26 cellular contexts compared by ENCODE assay signal in the genomic region with DNA sequence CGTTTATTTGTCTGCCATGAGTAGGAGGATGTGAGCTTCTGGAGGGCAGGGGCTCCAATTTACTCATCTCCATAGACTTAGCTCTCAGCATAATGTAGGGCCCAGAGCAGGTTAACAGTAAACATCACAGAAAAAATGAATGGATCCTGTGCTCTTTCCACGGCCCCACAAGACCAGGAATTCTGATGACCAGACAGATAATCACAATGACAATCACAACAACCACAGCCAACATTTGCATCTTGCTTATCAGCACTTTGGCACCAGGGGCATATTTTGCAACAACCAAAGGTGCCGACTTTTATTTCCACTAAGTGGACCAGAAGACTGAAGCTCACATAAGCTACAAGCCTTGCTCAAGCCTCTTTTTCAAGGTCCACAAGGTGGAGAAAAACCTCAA.
DNase-seq lines count a peak whose midpoint lies in the region; ATAC-seq, FAIRE-seq and TF ChIP-seq lines count a peak whose summit lies in the region.
"Had no signal": no experiment of that assay in that cellular context is flagged by ENCODE, and none has a peak within 500 bp of the region (broad histone marks: within the 10 kb centered on the region; RNA-seq: fewer than 3 reads in every experiment).

No MANE protein-coding gene starts in this region.

- no peak overlapping the region for H4K8ac ChIP-seq in H1 (ENCODE audit: extremely low read depth, insufficient read depth, low read length)

- no peak overlapping the region for H2BK120ac ChIP-seq in H1 (replicated peaks; ENCODE audit: low read depth, low read length)

- H3K27ac ChIP-seq in A549 (no peak overlapping the region), H1 (ENCODE audit: low read depth, low read length) (no peak overlapping the region), neural progenitor cell (no peak overlapping the region), small intestine (ENCODE audit: low read depth in 1 of 2, low read length in 1 of 2) (no peak overlapping the region)
- H3K27ac ChIP-seq: 22Rv1; BLaER1 treated with 17β-estradiol and CSF1 and Interleukin-3, amounts not matched to agents 10 nM and 100 nM had no signal

- peaks cover 26% of the 10 kb centered on the region for H3K4me1 Mint-ChIP-seq in neural progenitor cell
- H3K4me1 Mint-ChIP-seq: CD14-positive monocyte; CD8-positive, alpha-beta memory T cell had no signal

- no peak overlapping the region for H3K18ac ChIP-seq in H1 (ENCODE audit: extremely low read depth, low read length)

- no peaks in the 10 kb centered on the region; the same call in 1 of the 2 replicates for H3K23me2 ChIP-seq in H1 (ENCODE audit: low read depth, low read length)

- TF ChIP-seq CTCF in A549 (IDR thresholded peaks at IDR 0.05) (no peak), H1 (IDR thresholded peaks at IDR 0.05; ENCODE audit: control extremely low read depth in 1 of 3, insufficient read depth in 1 of 3, low read depth in 1 of 3, low read length in 3 of 3) (no peak), neural progenitor cell (IDR thresholded peaks at IDR 0.05) (no peak)

- DNase-seq in activated CD8-positive, alpha-beta memory T cell treated with anti-CD3 and anti-CD28 coated beads for 24 hours, result peak; percentile 0
- DNase-seq in activated CD8-positive, alpha-beta memory T cell treated with anti-CD3 and anti-CD28 coated beads, Interleukin-2, amount 50 U/mL, for 4 hours, result no peak
- DNase-seq in A549 (ENCODE audit: low read depth in 1 of 2, low spot score in 1 of 2), result no peak
- no peak for DNase-seq in H1 (ENCODE audit: low read depth in 1 of 2, low spot score in 2 of 2)
- DNase-seq in neural progenitor cell (ENCODE audit: low spot score), result no peak
- no peak for DNase-seq in small intestine
- DNase-seq in SKM-1 treated with dmso at 0.1 percent for 144 hours (lab: John Stamatoyannopoulos, UW; ENCODE audit: unreplicated experiment), result no peak
- DNase-seq: ACHN; AML-193; BE2C; CD4-positive, alpha-beta T cell; CD8-positive, alpha-beta memory T cell; DMS 273 treated with DMSO at 0.1 percent for 48 hours; DMS79; EL; GDM1; GOT3; H7; HCEC 1CT had no signal

- H3K4me1 ChIP-seq in A549 (no peaks in the 10 kb centered on the region), H1 (replicated peaks in 1 of 4; ENCODE audit: control insufficient read depth in 3 of 4, insufficient read depth in 4 of 4, low read length in 3 of 4) (peaks cover 3 to 9% (median 5%) of the 10 kb centered on the region in 4 experiments), neural progenitor cell (peaks cover 17% of the 10 kb centered on the region), small intestine (ENCODE audit: control insufficient read depth in 2 of 2, insufficient read depth in 1 of 2, low read depth in 1 of 2, low read length in 1 of 2) (no peaks in the 10 kb centered on the region)
- H3K4me1 ChIP-seq: BE2C had no signal

- no peak overlapping the region for H2BK5ac ChIP-seq in H1 (ENCODE audit: low read depth, low read length)

- no peak overlapping the region for H3K14ac ChIP-seq in H1 (ENCODE audit: insufficient read length)

- no peak overlapping the region for H3K9ac ChIP-seq in H1 (replicated peaks in 1 of 4; ENCODE audit: extremely low read depth in 1 of 4, low read depth in 3 of 4, low read length in 3 of 4)
- no peak overlapping the region for H3K9ac ChIP-seq in neural progenitor cell
- H3K9ac ChIP-seq: BLaER1 treated with 17β-estradiol and CSF1 and Interleukin-3, amounts not matched to agents 10 nM and 100 nM had no signal

- no peak for TF ChIP-seq EP300 in A549 (IDR thresholded peaks at IDR 0.05)
- no peak for TF ChIP-seq EP300 in H1 (IDR thresholded peaks at IDR 0.05; ENCODE audit: borderline replicate concordance in 1 of 2, low read depth in 2 of 2, low read length in 2 of 2)

- H2AK5ac ChIP-seq in H1 (ENCODE audit: low read depth, low read length), result no peak overlapping the region

- CTCF ChIA-PET in A549 (lab: Yijun Ruan, JAX) (interaction anchor here (0.6 to 2.1 kb wide), 3 partner anchors 9 to 802 kb away, joined by 3 to 7 read pairs (median 3); no protein-coding TSS in a partner anchor), H1 (lab: Charles Lee; ENCODE audit: partially characterized antibody) (interaction anchor here (0.8 to 16.9 kb wide), 4 partner anchors 12 to 186 kb away, joined by 3 to 293 read pairs (median 3); no protein-coding TSS in a partner anchor)

- no peak overlapping the region for H3K4ac ChIP-seq in H1 (replicated peaks; ENCODE audit: insufficient read length, low read depth, low read length)

- no peak overlapping the region for H4K5ac ChIP-seq in H1 (ENCODE audit: insufficient read length, low read depth, low read length)

- POLR2A ChIA-PET in A549 (lab: Yijun Ruan, JAX) (no interaction called here), H1 (lab: Charles Lee; ENCODE audit: partially characterized antibody) (interaction anchor here (0.5 kb wide), 1 partner anchor 38 kb away, joined by 3 read pairs; no protein-coding TSS in a partner anchor)

- no peak overlapping the region for H2BK20ac ChIP-seq in H1 (ENCODE audit: low read length)

- no peak for FAIRE-seq in A549 (lab: Jason Lieb, UNC)
- no peak for FAIRE-seq in H1 (lab: Jason Lieb, UNC)
- no peak for FAIRE-seq in small intestine (lab: Jason Lieb, UNC)
- FAIRE-seq: A204.1, D721Med, GM12878 had no signal

- H3K27me3 Mint-ChIP-seq in neural progenitor cell (ENCODE audit: insufficient read depth, low read depth), result peaks cover 8% of the 10 kb centered on the region

- no peak overlapping the region for H3K23ac ChIP-seq in H1 (ENCODE audit: insufficient read length)

- H4K20me1 ChIP-seq in H1 (replicated peaks in 1 of 2; ENCODE audit: control insufficient read depth in 1 of 2, insufficient read depth in 2 of 2, low read length in 2 of 2), result no peaks in the 10 kb centered on the region
- peaks cover 8% of the 10 kb centered on the region for H4K20me1 ChIP-seq in neural progenitor cell (ENCODE audit: low read depth)
- H4K20me1 ChIP-seq: BLaER1 treated with 17β-estradiol and CSF1 and Interleukin-3, amounts not matched to agents 10 nM and 100 nM had no signal

- H3K27me3 ChIP-seq in H1 (replicated peaks in 1 of 4; ENCODE audit: control insufficient read depth in 3 of 4, extremely low read depth in 1 of 4, insufficient read depth in 3 of 4, low read length in 3 of 4) (no peaks in the 10 kb centered on the region), neural progenitor cell (peaks cover 20% of the 10 kb centered on the region), small intestine (ENCODE audit: control insufficient read depth in 2 of 2, insufficient read depth in 2 of 2, low read length in 2 of 2) (peaks cover 2 to 19% of the 10 kb centered on the region in 2 donors)

- peaks cover 6% of the 10 kb centered on the region for H3F3A ChIP-seq in neural progenitor cell (ENCODE audit: low read depth)

- H3K56ac ChIP-seq in H1 (replicated peaks; ENCODE audit: insufficient read length, low read depth, low read length), result no peak overlapping the region

- H4K91ac ChIP-seq in H1 (replicated peaks; ENCODE audit: insufficient read length, low read length), result no peak overlapping the region

- no peaks in the 10 kb centered on the region for H3K79me1 ChIP-seq in H1 (ENCODE audit: low read depth, low read length)

- no peaks in the 10 kb centered on the region for H3K36me3 Mint-ChIP-seq in neural progenitor cell
- H3K36me3 Mint-ChIP-seq: CD14-positive monocyte; CD8-positive, alpha-beta memory T cell had no signal

- peaks cover 13% of the 10 kb centered on the region; the same call in 2 of the 3 replicates for H3K9me3 ChIP-seq in A549
- H3K9me3 ChIP-seq in H1 (ENCODE audit: insufficient read depth in 2 of 2, low read depth in 1 of 2, low read length in 1 of 2), result no peaks in the 10 kb centered on the region
- no peaks in the 10 kb centered on the region for H3K9me3 ChIP-seq in neural progenitor cell (ENCODE audit: low read depth)
- H3K9me3 ChIP-seq in small intestine (ENCODE audit: control insufficient read depth, low read depth), result no peaks in the 10 kb centered on the region
- H3K9me3 ChIP-seq: BE2C had no signal

- H3K4me2 ChIP-seq in A549 (no peak overlapping the region), H1 (ENCODE audit: insufficient read depth in 1 of 2, low read depth in 2 of 2, low read length in 2 of 2) (no peak overlapping the region), neural progenitor cell (no peak overlapping the region)

- H3K79me2 ChIP-seq in H1 (ENCODE audit: control insufficient read depth in 1 of 2, insufficient read depth in 2 of 2, low read length in 2 of 2) (no peaks in the 10 kb centered on the region), neural progenitor cell (ENCODE audit: low read depth) (no peaks in the 10 kb centered on the region)

- no peak overlapping the region for H2BK12ac ChIP-seq in H1 (ENCODE audit: low read depth, low read length)

- no peak overlapping the region for H3K4me3 Mint-ChIP-seq in neural progenitor cell
- H3K4me3 Mint-ChIP-seq: CD4-positive, alpha-beta T cell; CD8-positive, alpha-beta memory T cell had no signal

- H2AFZ ChIP-seq in H1 (ENCODE audit: low read length) (peak overlapping the region; percentile 31; the same call in 1 of the 2 replicates), neural progenitor cell (replicated peaks) (no peak overlapping the region)

- H2BK15ac ChIP-seq in H1 (ENCODE audit: low read length), result no peak overlapping the region

- TF ChIP-seq POLR2A in A549 (IDR thresholded peaks at IDR 0.05; ENCODE audit: low read length) (no peak), H1 (IDR thresholded peaks at IDR 0.05; ENCODE audit: control extremely low read depth in 1 of 2, low read depth in 2 of 2, low read length in 2 of 2) (no peak)

- WGBS in A549 (ENCODE audit: missing lambda C conversion rate), result 11% methylated on average over 3 of the region's 3 CpGs
- WGBS in H1 (ENCODE audit: extremely low coverage in 1 of 2, insufficient coverage in 1 of 2, insufficient read length in 1 of 2, insufficient replicate concordance in 2 of 2, low coverage in 1 of 2, low lambda C conversion rate in 2 of 2, missing lambda C conversion rate in 1 of 2), 2 experiments, result 74% methylated on average over 3 of the region's 3 CpGs; no CpG with 5 or more reads in 1 of the 2 experiments
- WGBS in small intestine, 3 donors, result 37 to 46% (median 42%) methylated on average over 3 of the region's 3 CpGs

- H3K27ac Mint-ChIP-seq in neural progenitor cell, result peak overlapping the region; percentile 54
- H3K27ac Mint-ChIP-seq: CD14-positive monocyte; CD4-positive, alpha-beta T cell; CD8-positive, alpha-beta memory T cell had no signal

- TF ChIP-seq RAD21 in A549 (conservative IDR thresholded peaks at IDR 0.05 in 1 of 2, IDR thresholded peaks at IDR 0.05 in 1 of 2) (no peak), H1 (IDR thresholded peaks at IDR 0.05 in 1 of 2, conservative IDR thresholded peaks at IDR 0.05 in 1 of 2; ENCODE audit: low read depth in 2 of 2, low read length in 2 of 2) (no peak)

- H3K9me3 Mint-ChIP-seq in neural progenitor cell, result no peaks in the 10 kb centered on the region
- H3K9me3 Mint-ChIP-seq: CD4-positive, alpha-beta T cell had no signal

- H3K4me3 ChIP-seq in A549, result no peak overlapping the region
- no peak overlapping the region for H3K4me3 ChIP-seq in H1 (ENCODE audit: extremely low read depth in 1 of 4, insufficient read depth in 2 of 4, low read depth in 3 of 4, low read length in 4 of 4)
- no peak overlapping the region for H3K4me3 ChIP-seq in neural progenitor cell
- H3K4me3 ChIP-seq in small intestine (ENCODE audit: low read depth in 1 of 2, low read length in 2 of 2), result no peak overlapping the region
- H3K4me3 ChIP-seq: BLaER1 treated with 17β-estradiol and CSF1 and Interleukin-3, amounts not matched to agents 10 nM and 100 nM; GM12878 had no signal

- no peak; a peak in 1 of 6 replicates for ATAC-seq in A549
- no peak for ATAC-seq in GM18519 (IDR thresholded peaks at IDR 0.05; ENCODE audit: low FRiP score, unreplicated experiment)
- ATAC-seq: GM12878 had no signal

- no peaks in the 10 kb centered on the region for H3K36me3 ChIP-seq in H1 (ENCODE audit: control insufficient read depth in 2 of 4, insufficient read depth in 4 of 4, low read length in 3 of 4)
- no peaks in the 10 kb centered on the region for H3K36me3 ChIP-seq in neural progenitor cell
- no peaks in the 10 kb centered on the region for H3K36me3 ChIP-seq in small intestine (ENCODE audit: control insufficient read depth in 2 of 2, insufficient read depth in 2 of 2, low read length in 2 of 2)
- H3K36me3 ChIP-seq: BE2C; BLaER1 treated with 17β-estradiol and CSF1 and Interleukin-3, amounts not matched to agents 10 nM and 100 nM had no signal
